25 cellular contexts compared by ENCODE assay signal in the genomic region with DNA sequence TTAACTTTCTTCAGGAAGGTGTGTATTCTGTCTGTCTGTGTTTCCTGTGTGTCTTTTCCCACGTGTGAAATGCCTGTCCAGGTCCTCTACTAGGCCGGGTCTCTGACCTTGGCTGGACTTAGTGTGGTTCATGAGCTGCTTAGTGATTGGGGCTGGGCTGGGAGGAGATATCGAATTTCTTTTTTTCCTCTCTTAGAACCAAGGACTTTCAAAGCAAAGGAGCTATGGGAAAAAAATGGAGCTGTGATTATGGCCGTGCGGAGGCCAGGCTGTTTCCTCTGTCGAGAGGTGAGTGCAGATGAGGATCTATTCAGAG. TPM values are rescaled to one million over a fixed set of nuclear protein-coding genes. Genes with fewer than 3 reads are reported as not detected.
DNase-seq lines count a peak whose midpoint lies in the region; ATAC-seq and TF ChIP-seq lines count a peak whose summit lies in the region.
"Had no signal": no experiment of that assay in that cellular context is flagged by ENCODE, and none has a peak within 500 bp of the region (broad histone marks: within the 10 kb centered on the region; RNA-seq: fewer than 3 reads in every experiment).

No MANE protein-coding gene starts in this region.

- H3K4me1 Mint-ChIP-seq in glutamatergic neuron (ENCODE audit: low read depth, unreplicated experiment) = peaks cover 31% of the 10 kb centered on the region
- H3K4me1 Mint-ChIP-seq: natural killer cell had no signal

- TF ChIP-seq CTCF in right lobe of liver (IDR thresholded peaks at IDR 0.05) (no peak), glutamatergic neuron (IDR thresholded peaks at IDR 0.05; ENCODE audit: partially characterized antibody, unreplicated experiment) (no peak)

- no peaks in the 10 kb centered on the region for H3K9me3 ChIP-seq in BLaER1 treated with 17β-estradiol and CSF1 and Interleukin-3, amounts not matched to agents 10 nM and 100 nM (replicated peaks in 1 of 11)
- H3K9me3 ChIP-seq in right lobe of liver = no peaks in the 10 kb centered on the region
- H3K9me3 ChIP-seq: gastroesophageal sphincter, left lung, Peyer's patch had no signal

- DNase-seq in right lobe of liver = no peak
- DNase-seq in glutamatergic neuron = no peak
- DNase-seq in NCI-H524 treated with DMSO at 0.1 percent for 48 hours (lab: John Stamatoyannopoulos, UW) = no peak
- DNase-seq: activated CD4-positive, alpha-beta T cell treated with anti-CD3 and anti-CD28 coated beads, Interleukin-2, amount 10 ng/mL, durations not matched to agents 24 days and 14 days; activated gamma-delta T cell treated with Interleukin-2 at 50 U/mL for 16 hours; activated T-cell treated with anti-CD3 and anti-CD28 coated beads, Interleukin-2, amount 50 U/mL, for 24 hours; central memory CD4-positive, alpha-beta T cell; dermis blood vessel endothelial cell; H7; hypothalamus; left lung; natural killer cell; NCI-H1694 treated with DMSO at 0.1 percent for 48 hours; NCI-H524; Peyer's patch; retina; T1000; trophoblast cell had no signal

- H3K36me3 ChIP-seq in BLaER1 treated with 17β-estradiol and CSF1 and Interleukin-3, amounts not matched to agents 10 nM and 100 nM = peaks cover 32 to 80% (median 61%) of the 10 kb centered on the region in 11 experiments
- H3K36me3 ChIP-seq in right lobe of liver = peaks cover 0 to 34% (median 5%) of the 10 kb centered on the region in 4 donors

- WGBS in right lobe of liver (ENCODE audit: insufficient coverage, low coverage, low lambda C conversion rate, missing lambda C conversion rate) = 36% methylated on average over 6 of the region's 6 CpGs

- no peaks in the 10 kb centered on the region for H3K27me3 ChIP-seq in BLaER1 treated with 17β-estradiol and CSF1 and Interleukin-3, amounts not matched to agents 10 nM and 100 nM
- no peaks in the 10 kb centered on the region for H3K27me3 ChIP-seq in right lobe of liver
- H3K27me3 ChIP-seq: gastroesophageal sphincter, left lung, Peyer's patch had no signal

- peak overlapping the region in 10 of 11 experiments; percentile 34 to 71 (median 54); a peak in 17 of 22 replicates for H3K4me2 ChIP-seq in BLaER1 treated with 17β-estradiol and CSF1 and Interleukin-3, amounts not matched to agents 10 nM and 100 nM
- H3K4me2 ChIP-seq: smooth muscle cell had no signal

- H3K4me1 ChIP-seq in BLaER1 treated with 17β-estradiol and CSF1 and Interleukin-3, amounts not matched to agents 10 nM and 100 nM = peaks cover 14 to 31% (median 23%) of the 10 kb centered on the region in 10 experiments
- H3K4me1 ChIP-seq in right lobe of liver = peaks cover 0 to 13% (median 4%) of the 10 kb centered on the region in 4 donors
- H3K4me1 ChIP-seq: gastroesophageal sphincter, left lung had no signal

- H3K27ac ChIP-seq in BLaER1 treated with 17β-estradiol and CSF1 and Interleukin-3, amounts not matched to agents 10 nM and 100 nM = peak overlapping the region in 4 of 11 experiments; percentile 0 to 49 (median 22); a peak in 5 of 22 replicates
- peak overlapping the region in 1 of 3 donors; percentile 10 for H3K27ac ChIP-seq in right lobe of liver
- H3K27ac ChIP-seq: gastroesophageal sphincter, left lung, Peyer's patch had no signal

- peaks cover 0 to 14% (median 0%) of the 10 kb centered on the region in 11 experiments; a peak in 3 of 22 replicates for H4K20me1 ChIP-seq in BLaER1 treated with 17β-estradiol and CSF1 and Interleukin-3, amounts not matched to agents 10 nM and 100 nM

- H3K9ac ChIP-seq in BLaER1 treated with 17β-estradiol and CSF1 and Interleukin-3, amounts not matched to agents 10 nM and 100 nM = peak overlapping the region in 1 of 11 experiments; percentile 39; a peak in 1 of 22 replicates

- peaks cover 6% of the 10 kb centered on the region for H3K9me3 Mint-ChIP-seq in glutamatergic neuron (ENCODE audit: unreplicated experiment)
- H3K9me3 Mint-ChIP-seq: activated CD4-positive, alpha-beta T cell treated with anti-CD3 and anti-CD28 coated beads, Interleukin-2, amount 10 ng/mL, durations not matched to agents 24 days and 14 days; activated T-cell treated with anti-CD3 and anti-CD28 coated beads, Interleukin-2, amount 50 U/mL, for 24 hours; natural killer cell had no signal

- H3K36me3 Mint-ChIP-seq in glutamatergic neuron (ENCODE audit: unreplicated experiment) = peaks cover 7% of the 10 kb centered on the region
- H3K36me3 Mint-ChIP-seq: natural killer cell had no signal

- no peak overlapping the region for H3K27ac Mint-ChIP-seq in glutamatergic neuron (ENCODE audit: unreplicated experiment)
- H3K27ac Mint-ChIP-seq: activated CD4-positive, alpha-beta T cell treated with anti-CD3 and anti-CD28 coated beads, Interleukin-2, amount 10 ng/mL, durations not matched to agents 24 days and 14 days; activated T-cell treated with anti-CD3 and anti-CD28 coated beads, Interleukin-2, amount 50 U/mL, for 24 hours; natural killer cell had no signal

- ATAC-seq in GM19351 (IDR thresholded peaks at IDR 0.05; ENCODE audit: unreplicated experiment) (peak; percentile 6), HG03432 (IDR thresholded peaks at IDR 0.05; ENCODE audit: unreplicated experiment) (peak; percentile 5), right lobe of liver (peak; percentile 76 to 88 (median 84)), GM18868 (IDR thresholded peaks at IDR 0.05; ENCODE audit: unreplicated experiment) (no peak), GM21737 (IDR thresholded peaks at IDR 0.05; ENCODE audit: unreplicated experiment) (no peak)
- ATAC-seq: gastroesophageal sphincter, left lung, natural killer cell had no signal

- no peaks in the 10 kb centered on the region for H3K27me3 Mint-ChIP-seq in glutamatergic neuron (ENCODE audit: unreplicated experiment)
- H3K27me3 Mint-ChIP-seq: activated CD4-positive, alpha-beta T cell treated with anti-CD3 and anti-CD28 coated beads, Interleukin-2, amount 10 ng/mL, durations not matched to agents 24 days and 14 days; activated T-cell treated with anti-CD3 and anti-CD28 coated beads, Interleukin-2, amount 50 U/mL, for 24 hours had no signal

- intact Hi-C loops in right lobe of liver (cut with DNase I) = no loop called here

- TF ChIP-seq POLR2A in right lobe of liver (IDR thresholded peaks at IDR 0.05) = no peak

- no peak overlapping the region for H3K4me3 Mint-ChIP-seq in glutamatergic neuron (ENCODE audit: unreplicated experiment)
- H3K4me3 Mint-ChIP-seq: activated CD4-positive, alpha-beta T cell treated with anti-CD3 and anti-CD28 coated beads, Interleukin-2, amount 10 ng/mL, durations not matched to agents 24 days and 14 days; activated T-cell treated with anti-CD3 and anti-CD28 coated beads, Interleukin-2, amount 50 U/mL, for 24 hours; natural killer cell had no signal

- no peak overlapping the region for H3K4me3 ChIP-seq in BLaER1 treated with 17β-estradiol and CSF1 and Interleukin-3, amounts not matched to agents 10 nM and 100 nM
- H3K4me3 ChIP-seq in right lobe of liver = no peak overlapping the region
- H3K4me3 ChIP-seq: gastroesophageal sphincter, left lung, Peyer's patch, smooth muscle cell had no signal

RNA-seq across cellular contexts. Expression of a gene that starts 13.8 kb away (rescaled TPM):
- total RNA-seq in right lobe of liver = 10 to 100 TPM; 41.3 to 89.8 (median 80.5) TPM
- 164 TPM for total RNA-seq in glutamatergic neuron (ENCODE audit: unreplicated experiment)

RNA-seq across cellular contexts. Expression of a gene that starts 31.9 kb away (rescaled TPM):
- total RNA-seq in right lobe of liver = 10 to 100 TPM; 22.1 to 39.0 (median 28.4) TPM
- 141 TPM for total RNA-seq in glutamatergic neuron (ENCODE audit: unreplicated experiment)

Comparison
In these comparisons a context has a peak if more than half of its experiments do, and no peak if none do; other contexts are left out.
1. ATAC-seq: peak in GM19351 (single experiment), HG03432 (single experiment) and right lobe of liver (4 of 4); none in GM18868 (single experiment) and GM21737 (single experiment).